In genomic region chrX:68917799-68918198, GRCh38 we compare ENCODE assay signal across 22 cellular contexts.
"Had no signal": no experiment of that assay in that cellular context is flagged by ENCODE, and none has a peak within 500 bp of the region (broad histone marks: within the 10 kb centered on the region; RNA-seq: fewer than 3 reads in every experiment).

No MANE protein-coding gene starts in this region.

- H3K4me2 ChIP-seq: PC-9 had no signal

- ATAC-seq: activated CD4-positive, alpha-beta T cell treated with anti-CD3 and anti-CD28 coated beads for 36 hours; activated T-cell treated with anti-CD3 and anti-CD28 coated beads, Interleukin-2, amount 50 U/mL, for 72 hours; T-cell had no signal

- H3K4me3 ChIP-seq: cardiac muscle cell, PC-9 had no signal

- H3K36me3 ChIP-seq: brain microvascular endothelial cell, cardiac muscle cell had no signal

- H3K27ac ChIP-seq: brain microvascular endothelial cell, cardiac muscle cell, PC-9, VCaP had no signal

- H3K27me3 ChIP-seq: brain microvascular endothelial cell, cardiac muscle cell had no signal

- H2AFZ ChIP-seq: PC-9 had no signal

- DNase-seq: activated CD4-positive, alpha-beta memory T cell treated with anti-CD3 and anti-CD28 coated beads, Interleukin-2, amount 10 ng/mL, durations not matched to agents 7 days and 5 days; activated CD4-positive, alpha-beta T cell treated with anti-CD3 and anti-CD28 coated beads for 36 hours; activated CD4-positive, alpha-beta T cell treated with anti-CD3 and anti-CD28 coated beads, Interleukin-2, amount 50 U/mL, for 1 hour; activated CD8-positive, alpha-beta memory T cell treated with anti-CD3 and anti-CD28 coated beads, Interleukin-2, amount 50 U/mL, for 4 hours; activated gamma-delta T cell treated with Interleukin-2 at 50 U/mL for 16 hours; activated naive CD4-positive, alpha-beta T cell treated with anti-CD3 and anti-CD28 coated beads, Interleukin-2, amount 10 ng/mL, durations not matched to agents 7 days and 5 days; activated naive CD8-positive, alpha-beta T cell treated with anti-CD3 and anti-CD28 coated beads for 36 hours; activated T-cell treated with anti-CD3 and anti-CD28 coated beads, Interleukin-2, amount 50 U/mL, for 72 hours; brain microvascular endothelial cell; cerebellar nuclear complex; NCI-H1048; NCI-H146; NCI-H187 treated with DMSO at 0.1 percent for 48 hours; NCI-H2081 treated with DMSO at 0.1 percent for 48 hours; NCI-H446; NCI-H526; PC-9; SHP77 treated with DMSO at 0.1 percent for 48 hours; T-cell; T-helper 2 cell had no signal
